In genomic region chr5:6717247-6717646, GRCh38 we compare ENCODE assay signal across 13 cellular contexts. TPM values are rescaled to one million over a fixed set of nuclear protein-coding genes. Genes with fewer than 3 reads are reported as not detected.
DNase-seq lines count a peak whose midpoint lies in the region; ATAC-seq and TF ChIP-seq lines count a peak whose summit lies in the region.
"Had no signal": no experiment of that assay in that cellular context is flagged by ENCODE, and none has a peak within 500 bp of the region (broad histone marks: within the 10 kb centered on the region; RNA-seq: fewer than 3 reads in every experiment).

No MANE protein-coding gene starts in this region.

- peak overlapping the region in 4 of 10 experiments; percentile 74 to 85 (median 84); a peak in 3 of 20 replicates for H3K4me3 ChIP-seq in BLaER1 treated with 17β-estradiol and CSF1 and Interleukin-3, amounts not matched to agents 10 nM and 100 nM
- H3K4me3 ChIP-seq in ascending aorta: peak overlapping the region; percentile 29 to 87
- no peak overlapping the region for H3K4me3 ChIP-seq in mesendoderm (ENCODE audit: low read length)
- no peak overlapping the region for H3K4me3 ChIP-seq in stomach

- H3K4me1 Mint-ChIP-seq in HFFc6 (ENCODE audit: low read depth): peaks cover 72% of the 10 kb centered on the region

- H3K4me2 ChIP-seq in BLaER1 treated with 17β-estradiol and CSF1 and Interleukin-3, amounts not matched to agents 10 nM and 100 nM: peak overlapping the region; percentile 91 to 99 (median 95)
- H3K4me2 ChIP-seq in mesendoderm (ENCODE audit: low read length): peak overlapping the region; percentile 3

- H2AK5ac ChIP-seq in mesendoderm (ENCODE audit: low read length): no peak overlapping the region

- no peak overlapping the region for H3K56ac ChIP-seq in mesendoderm (ENCODE audit: low read length)

- H4K8ac ChIP-seq in mesendoderm (ENCODE audit: low read depth, low read length): no peak overlapping the region

- peaks cover 8% of the 10 kb centered on the region; the same call in 1 of the 2 replicates for H3K36me3 Mint-ChIP-seq in HFFc6 (ENCODE audit: low read depth)

- H3K4me3 Mint-ChIP-seq in HFFc6: peak overlapping the region; percentile 95

- H2BK15ac ChIP-seq in mesendoderm (replicated peaks; ENCODE audit: low read depth): no peak overlapping the region

- no peak overlapping the region for H4K5ac ChIP-seq in mesendoderm (ENCODE audit: low read length)

- H3K18ac ChIP-seq in mesendoderm (ENCODE audit: low read length): no peak overlapping the region

- H3K79me2 ChIP-seq in mesendoderm (ENCODE audit: control insufficient read depth, insufficient read depth, low read length): peaks cover 73% of the 10 kb centered on the region

- H3K9me3 ChIP-seq in BLaER1 treated with 17β-estradiol and CSF1 and Interleukin-3, amounts not matched to agents 10 nM and 100 nM (replicated peaks in 1 of 11): no peaks in the 10 kb centered on the region
- H3K9me3 ChIP-seq in ascending aorta (no peaks in the 10 kb centered on the region), stomach (no peaks in the 10 kb centered on the region)

- intact Hi-C loops in ascending aorta (cut with DNase I): loop anchor here (10.0 kb wide), 2 partner anchors 1142 to 1222 kb away; no protein-coding TSS in a partner anchor
- intact Hi-C loops in stomach (cut with DNase I; ENCODE audit: low total_unique reads): loop anchor here (5.0 kb wide), 1 partner anchor 85 kb away; the partner anchor contains the start of genes NSUN2 and SRD5A1

- H4K20me1 ChIP-seq in BLaER1 treated with 17β-estradiol and CSF1 and Interleukin-3, amounts not matched to agents 10 nM and 100 nM: peaks cover 75 to 82% (median 82%) of the 10 kb centered on the region in 11 experiments

- no peak for TF ChIP-seq CTCF in HFFc6 (IDR thresholded peaks at IDR 0.05)
- TF ChIP-seq CTCF in ascending aorta (IDR thresholded peaks at IDR 0.05): no peak
- TF ChIP-seq CTCF in stomach (IDR thresholded peaks at IDR 0.05): no peak
- no peak for TF ChIP-seq CTCF in omental fat pad (IDR thresholded peaks at IDR 0.05)

- no peak overlapping the region for H3K27ac Mint-ChIP-seq in HFFc6

- H3K9ac ChIP-seq in BLaER1 treated with 17β-estradiol and CSF1 and Interleukin-3, amounts not matched to agents 10 nM and 100 nM: peak overlapping the region in 5 of 11 experiments; percentile 85 to 94 (median 90); a peak in 5 of 22 replicates
- no peak overlapping the region for H3K9ac ChIP-seq in mesendoderm (ENCODE audit: low read length)

- peaks cover 40% of the 10 kb centered on the region for H3K79me1 ChIP-seq in mesendoderm (ENCODE audit: low read length)

- no peak overlapping the region for H3K27ac ChIP-seq in BLaER1 treated with 17β-estradiol and CSF1 and Interleukin-3, amounts not matched to agents 10 nM and 100 nM
- H3K27ac ChIP-seq in ascending aorta (no peak overlapping the region), mesendoderm (ENCODE audit: low read depth, low read length) (no peak overlapping the region), stomach (no peak overlapping the region)

- no peaks in the 10 kb centered on the region for H3K27me3 ChIP-seq in BLaER1 treated with 17β-estradiol and CSF1 and Interleukin-3, amounts not matched to agents 10 nM and 100 nM
- H3K27me3 ChIP-seq in ascending aorta (no peaks in the 10 kb centered on the region), mesendoderm (ENCODE audit: insufficient read depth, low read length, poor library complexity) (no peaks in the 10 kb centered on the region), stomach (no peaks in the 10 kb centered on the region)

- no peak overlapping the region for H3K4ac ChIP-seq in mesendoderm (ENCODE audit: low read depth, low read length)

- H3K23ac ChIP-seq in mesendoderm (ENCODE audit: low read length): peak overlapping the region; percentile 56

- no peak for TF ChIP-seq POLR2A in stomach (IDR thresholded peaks at IDR 0.05)

- TF ChIP-seq EP300 in stomach (IDR thresholded peaks at IDR 0.05): no peak

- DNase-seq in HFFc6: no peak
- DNase-seq in ascending aorta (ENCODE audit: low spot score in 2 of 2): no peak
- DNase-seq in mesendoderm: no peak
- DNase-seq in NCI-H1694 treated with DMSO at 0.1 percent for 48 hours (lab: John Stamatoyannopoulos, UW): no peak
- no peak for DNase-seq in hypothalamus (lab: John Stamatoyannopoulos, UW)
- no peak for DNase-seq in stomach
- DNase-seq in omental fat pad (ENCODE audit: low spot score): no peak
- DNase-seq: erythroblast; midbrain; NCI-H1105; NCI-H524 treated with DMSO at 0.1 percent for 48 hours; stimulated activated CD4-positive, alpha-beta T cell treated with anti-CD3 and anti-CD28 coated beads, Interleukin-2, amount 100 ng/mL, for 48 hours had no signal

- H3K27me3 Mint-ChIP-seq in HFFc6 (ENCODE audit: insufficient read depth): no peaks in the 10 kb centered on the region

- no peak for ATAC-seq in omental fat pad (ENCODE audit: low FRiP score)

- peaks cover 4 to 50% (median 32%) of the 10 kb centered on the region in 11 experiments; a peak in 17 of 22 replicates for H3K36me3 ChIP-seq in BLaER1 treated with 17β-estradiol and CSF1 and Interleukin-3, amounts not matched to agents 10 nM and 100 nM
- H3K36me3 ChIP-seq in ascending aorta (peaks cover 0 to 3% of the 10 kb centered on the region in 2 donors), mesendoderm (ENCODE audit: control insufficient read depth, insufficient read depth, low read length) (no peaks in the 10 kb centered on the region), stomach (peaks cover 0 to 8% (median 0%) of the 10 kb centered on the region in 4 donors)

- no peak overlapping the region for H2BK120ac ChIP-seq in mesendoderm (ENCODE audit: low read depth, low read length)

- no peak overlapping the region for H2BK5ac ChIP-seq in mesendoderm (ENCODE audit: low read length)

- peaks cover 66 to 75% (median 71%) of the 10 kb centered on the region in 10 experiments for H3K4me1 ChIP-seq in BLaER1 treated with 17β-estradiol and CSF1 and Interleukin-3, amounts not matched to agents 10 nM and 100 nM
- peaks cover 14 to 58% of the 10 kb centered on the region in 2 donors for H3K4me1 ChIP-seq in ascending aorta
- H3K4me1 ChIP-seq in mesendoderm (ENCODE audit: control insufficient read depth, low read depth, low read length): peaks cover 8% of the 10 kb centered on the region
- peaks cover 61 to 77% (median 71%) of the 10 kb centered on the region in 4 donors for H3K4me1 ChIP-seq in stomach

- no peaks in the 10 kb centered on the region for H3K9me3 Mint-ChIP-seq in HFFc6

RNA-seq across cellular contexts. Expression of gene TENT4A, which starts 4.0 kb away (rescaled TPM):
- total RNA-seq in HFFc6 (2021; fragmentation: NEBNext Ultra II Directional; extraction: Animal tissue kit (Norgen Biotek cat#: 25700)): 10 to 100 TPM; 19.8 to 23.8 (median 21.7) TPM
- 12.5 TPM for total RNA-seq in ascending aorta
- 17.2 TPM for polyA plus RNA-seq in mesendoderm (2013, experiment 1 of 2)
- 17.1 TPM for polyA plus RNA-seq in mesendoderm (2013, experiment 2 of 2)
- 10 to 100 TPM; 12.8 to 37.4 (median 27.2) TPM for total RNA-seq in stomach
- 1 to 10 TPM; 3.5 to 8.4 (median 4.2) TPM for polyA plus RNA-seq in stomach
- 10 to 100 TPM; 25.1 to 40.1 (median 31.1) TPM for total RNA-seq in omental fat pad

Comparison
In these comparisons a context has a peak if more than half of its experiments do, and no peak if none do; other contexts are left out.
1. H3K4me3 ChIP-seq: peak in ascending aorta (2 of 2); none in mesendoderm (single experiment) and stomach (0 of 4).